10 cellular contexts compared by ENCODE assay signal in genomic region chrX:150934453-150934852, GRCh38. TPM values are rescaled to one million over a fixed set of nuclear protein-coding genes. Genes with fewer than 3 reads are reported as not detected.
DNase-seq lines count a peak whose midpoint lies in the region; TF ChIP-seq lines count a peak whose summit lies in the region.
"Had no signal": no experiment of that assay in that cellular context is flagged by ENCODE, and none has a peak within 500 bp of the region (broad histone marks: within the 10 kb centered on the region; RNA-seq: fewer than 3 reads in every experiment).

No MANE protein-coding gene starts in this region.

- H3K4me3 ChIP-seq in mammary epithelial cell (replicated peaks in 1 of 3; ENCODE audit: insufficient read depth in 1 of 3, low read depth in 2 of 3, low read length in 3 of 3) = no peak overlapping the region
- H3K4me3 ChIP-seq: thoracic aorta had no signal

- CTCF ChIA-PET in mammary epithelial cell (lab: Charles Lee; ENCODE audit: low non-redundant PET) = no interaction called here

- dilution Hi-C loops in mammary epithelial cell (cut with HindIII; ENCODE audit: low sequenced_read_pairs) = no loop called here

- no peaks in the 10 kb centered on the region for H3K27me3 Mint-ChIP-seq in nephron progenitor cell (ENCODE audit: low read depth, poor library complexity)
- H3K27me3 Mint-ChIP-seq: memory B cell had no signal

- H3K27ac ChIP-seq in mammary epithelial cell (ENCODE audit: insufficient read depth, low read depth, low read length) = no peak overlapping the region
- H3K27ac ChIP-seq: thoracic aorta had no signal

- in situ Hi-C loops in mammary epithelial cell (cut with MboI; ENCODE audit: low sequenced_read_pairs in 2 of 2) = no loop called here

- no peaks in the 10 kb centered on the region for H3K79me2 ChIP-seq in mammary epithelial cell (ENCODE audit: insufficient read depth, low read length)

- H2AFZ ChIP-seq in mammary epithelial cell (ENCODE audit: low read depth, low read length) = peak overlapping the region; percentile 73

- no peaks in the 10 kb centered on the region for H4K20me1 ChIP-seq in mammary epithelial cell (ENCODE audit: insufficient read depth, low read length)

- peak overlapping the region; percentile 1 for H3K4me3 Mint-ChIP-seq in nephron progenitor cell
- H3K4me3 Mint-ChIP-seq: memory B cell had no signal

- peaks cover 51% of the 10 kb centered on the region for H3K9me3 Mint-ChIP-seq in nephron progenitor cell

- no peak overlapping the region for H3K4me2 ChIP-seq in mammary epithelial cell (ENCODE audit: insufficient read depth, low read depth, low read length)

- no TSS peak for BruUV-seq in mammary epithelial cell (replicated peaks; lab: Mats Ljungman, UMichigan)

- DNase-seq in EL (peak; percentile 57), NCI-H1105 treated with DMSO at 0.1 percent for 48 hours (lab: John Stamatoyannopoulos, UW) (peak; percentile 25), mammary epithelial cell (peak; percentile 41), nephron progenitor cell (no peak), iPS-NIHi7 (ENCODE audit: extremely low spot score) (no peak), GF-D8 (lab: John Stamatoyannopoulos, UW) (no peak), NCI-H82 treated with DMSO at 0.1 percent for 48 hours (lab: John Stamatoyannopoulos, UW; ENCODE audit: unreplicated experiment) (no peak), posterior vena cava (ENCODE audit: low spot score) (no peak)

- peaks cover 34% of the 10 kb centered on the region for H3K4me1 Mint-ChIP-seq in nephron progenitor cell
- H3K4me1 Mint-ChIP-seq: memory B cell had no signal

- H3K36me3 ChIP-seq in mammary epithelial cell (ENCODE audit: insufficient read depth, low read length) = no peaks in the 10 kb centered on the region
- H3K36me3 ChIP-seq: thoracic aorta had no signal

- peak in 1 of 2 donors; percentile 2 for TF ChIP-seq CTCF in mammary epithelial cell (conservative IDR thresholded peaks at IDR 0.05 in 1 of 2, IDR thresholded peaks at IDR 0.05 in 1 of 2; ENCODE audit: extremely low read depth in 1 of 2, insufficient read depth in 1 of 2, low read depth in 1 of 2, low read length in 2 of 2)
- no peak for TF ChIP-seq CTCF in nephron progenitor cell (IDR thresholded peaks at IDR 0.05)

- H3K4me1 ChIP-seq in mammary epithelial cell (ENCODE audit: insufficient read depth, low read length) = peaks cover 3% of the 10 kb centered on the region

- intact Hi-C loops in mammary epithelial cell (cut with micrococcal nuclease) (no loop called here), posterior vena cava (cut with DNase I) (no loop called here)

- no peaks in the 10 kb centered on the region for H3K36me3 Mint-ChIP-seq in nephron progenitor cell (ENCODE audit: low read depth)
- H3K36me3 Mint-ChIP-seq: memory B cell had no signal

- H3K27me3 ChIP-seq in mammary epithelial cell (ENCODE audit: insufficient read depth, low read length) = no peaks in the 10 kb centered on the region

- H3K27ac Mint-ChIP-seq in nephron progenitor cell = peak overlapping the region; percentile 48
- H3K27ac Mint-ChIP-seq: memory B cell had no signal

- 23% methylated on average over 4 of the region's 5 CpGs for WGBS in mammary epithelial cell (ENCODE audit: low coverage, missing lambda C conversion rate)

- H3K9ac ChIP-seq in mammary epithelial cell (ENCODE audit: insufficient read depth, low read length) = no peak overlapping the region

- peaks cover 3% of the 10 kb centered on the region for H3K9me3 ChIP-seq in mammary epithelial cell (replicated peaks; ENCODE audit: insufficient read depth, low read length)
- H3K9me3 ChIP-seq: thoracic aorta had no signal

RNA-seq across cellular contexts. Expression of gene CD99L2, which starts 36.0 kb away (rescaled TPM):
- 10 to 100 TPM; 14.9 to 26.3 TPM for total RNA-seq in mammary epithelial cell
- 15.3 TPM for polyA plus RNA-seq in mammary epithelial cell
- polyA minus RNA-seq in mammary epithelial cell = 10.6 TPM
- total RNA-seq in posterior vena cava = 10 to 100 TPM; 44.0 to 48.0 TPM

RNA-seq across cellular contexts. Expression of gene HMGB3, which starts 48.7 kb away (rescaled TPM):
- total RNA-seq in mammary epithelial cell = 100 to 1,000 TPM in 1 of 2 donors, 10 to 100 TPM in 1; 58.5 to 114 TPM
- 33.0 TPM for polyA plus RNA-seq in mammary epithelial cell
- polyA minus RNA-seq in mammary epithelial cell = 33.2 TPM
- 1 to 10 TPM; 3.8 to 5.2 TPM for total RNA-seq in posterior vena cava

Comparison
In these comparisons a context has a peak if more than half of its experiments do, and no peak if none do; other contexts are left out.
1. DNase-seq: peak in EL (single experiment), NCI-H1105 treated with DMSO at 0.1 percent for 48 hours (single experiment) and mammary epithelial cell (single experiment); none in nephron progenitor cell (single experiment), iPS-NIHi7 (single experiment), GF-D8 (single experiment), NCI-H82 treated with DMSO at 0.1 percent for 48 hours (single experiment) and posterior vena cava (single experiment).
2. RNA of gene HMGB3, which starts 48.7 kb away (total RNA-seq): 58.5 to 114 TPM in mammary epithelial cell; 3.8 to 5.2 TPM in posterior vena cava; every median in the first group is over 4 times any median in the second.